Comparison of ENCODE assay signal across 8 cellular contexts in the genomic region with DNA sequence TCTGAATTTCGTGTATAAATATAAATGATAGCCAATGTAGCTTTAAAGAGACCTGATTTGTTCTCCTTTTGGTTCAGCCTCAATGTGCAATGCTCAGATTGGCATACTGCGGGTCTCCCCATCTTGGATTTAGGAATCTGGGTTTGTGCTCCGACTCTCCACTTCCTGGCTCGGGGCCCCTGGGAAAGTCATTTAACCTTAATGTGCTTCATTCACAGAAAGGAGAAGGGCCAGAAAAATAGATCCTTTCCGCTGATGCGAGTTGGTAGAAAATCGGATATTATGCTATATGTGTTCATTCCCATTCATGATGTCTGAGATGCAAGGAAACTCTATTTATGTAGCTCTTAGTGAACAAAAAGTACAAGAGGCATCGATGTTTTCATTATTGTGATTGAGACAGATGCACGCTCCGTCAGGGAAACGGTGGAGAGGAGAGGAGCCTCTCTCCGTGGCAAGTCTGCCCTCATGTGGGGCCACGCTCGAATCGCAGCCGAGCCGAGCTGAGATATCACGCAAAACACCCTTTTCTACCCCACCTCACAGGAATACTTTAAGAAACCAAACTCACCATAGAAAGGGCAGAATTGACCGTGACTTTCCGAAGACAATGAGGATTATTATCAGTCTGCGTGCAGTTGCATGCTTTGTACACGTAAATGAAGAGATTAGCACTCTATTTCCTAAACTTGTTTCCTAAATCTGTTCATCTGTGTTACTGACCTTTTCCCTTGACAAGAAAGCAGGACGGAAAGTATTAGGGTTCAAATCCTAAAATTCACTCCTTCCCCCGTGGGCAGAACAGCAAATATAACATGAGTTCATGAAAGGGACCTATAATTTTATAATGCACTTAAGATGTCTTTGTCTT.
A peak's percentile ranks its signal among the peaks of the same experiment; 100 is the strongest.
DNase-seq lines count a peak whose midpoint lies in the region; ATAC-seq, FAIRE-seq and TF ChIP-seq lines count a peak whose summit lies in the region.

No MANE protein-coding gene starts in this region.

- no peaks in the 10 kb centered on the region for H3K27me3 Mint-ChIP-seq in astrocyte (ENCODE audit: low read depth, unreplicated experiment)

- H4K20me1 ChIP-seq in astrocyte (ENCODE audit: insufficient read depth, low read length): no peaks in the 10 kb centered on the region
- no peaks in the 10 kb centered on the region for H4K20me1 ChIP-seq in smooth muscle cell (ENCODE audit: low read depth)

- TF ChIP-seq CTCF in astrocyte (IDR thresholded peaks at IDR 0.05; ENCODE audit: insufficient read depth, low read depth, low read length) (peak; percentile 65), smooth muscle cell (IDR thresholded peaks at IDR 0.05; ENCODE audit: borderline replicate concordance, insufficient read depth, poor library complexity, severe bottlenecking) (peak; percentile 62)

- no peaks in the 10 kb centered on the region for H3K79me2 ChIP-seq in astrocyte (ENCODE audit: insufficient read depth, low read length)
- no peaks in the 10 kb centered on the region for H3K79me2 ChIP-seq in smooth muscle cell (ENCODE audit: low read depth)

- H3K4me3 Mint-ChIP-seq in astrocyte (ENCODE audit: unreplicated experiment): no peak overlapping the region

- H3K4me1 Mint-ChIP-seq in astrocyte (ENCODE audit: low read depth, unreplicated experiment): peaks cover 6% of the 10 kb centered on the region

- peaks cover 6% of the 10 kb centered on the region for H3F3A ChIP-seq in smooth muscle cell (ENCODE audit: low read depth)

- H3K9me3 ChIP-seq in astrocyte (ENCODE audit: insufficient read depth, low read depth, low read length) (no peaks in the 10 kb centered on the region), iPS DF 6.9 (ENCODE audit: control insufficient read depth, insufficient read depth, low read length) (no peaks in the 10 kb centered on the region), smooth muscle cell (replicated peaks; ENCODE audit: low read depth) (no peaks in the 10 kb centered on the region)

- H3K36me3 Mint-ChIP-seq in astrocyte (ENCODE audit: low read depth, unreplicated experiment): no peaks in the 10 kb centered on the region

- H3K9ac ChIP-seq in astrocyte (ENCODE audit: low read length): peak overlapping the region; percentile 40
- peak overlapping the region; percentile 29 for H3K9ac ChIP-seq in smooth muscle cell (ENCODE audit: low read depth)

- H3K4me3 ChIP-seq in astrocyte (ENCODE audit: insufficient read depth, low read depth, low read length) (peak overlapping the region; percentile 44), iPS DF 6.9 (ENCODE audit: low read length) (no peak overlapping the region), smooth muscle cell (peak overlapping the region; percentile 47)

- H3K27me3 ChIP-seq in astrocyte (ENCODE audit: insufficient read depth, low read length) (peaks cover 10% of the 10 kb centered on the region), iPS DF 6.9 (ENCODE audit: control insufficient read depth, insufficient read depth, low read length) (no peaks in the 10 kb centered on the region), smooth muscle cell (ENCODE audit: low read depth) (no peaks in the 10 kb centered on the region)

- H3K36me3 ChIP-seq in astrocyte (ENCODE audit: insufficient read depth, low read length): no peaks in the 10 kb centered on the region
- H3K36me3 ChIP-seq in iPS DF 6.9 (ENCODE audit: control insufficient read depth, insufficient read depth, low read length): no peaks in the 10 kb centered on the region
- H3K36me3 ChIP-seq in smooth muscle cell (ENCODE audit: low read depth): no peaks in the 10 kb centered on the region

- H3K27ac Mint-ChIP-seq in astrocyte (ENCODE audit: unreplicated experiment): no peak overlapping the region

- H3K9me3 Mint-ChIP-seq in astrocyte (ENCODE audit: unreplicated experiment): no peaks in the 10 kb centered on the region

- ATAC-seq in GM19025 (IDR thresholded peaks at IDR 0.05; ENCODE audit: low read depth, unreplicated experiment): peak; percentile 77
- ATAC-seq in HG03135 (IDR thresholded peaks at IDR 0.05; ENCODE audit: unreplicated experiment): peak; percentile 87

- DNase-seq in COR-L47 (lab: John Stamatoyannopoulos, UW) (peak; percentile 57), NCI-H82 treated with DMSO at 0.1 percent for 48 hours (lab: John Stamatoyannopoulos, UW; ENCODE audit: unreplicated experiment) (peak; percentile 36), astrocyte (ENCODE audit: low read depth) (peak; percentile 0), iPS DF 6.9 (ENCODE audit: low read depth, low spot score) (peak; percentile 16), smooth muscle cell (lab: John Stamatoyannopoulos, UW; ENCODE audit: unreplicated experiment) (peak; percentile 2), NCI-H1048 (lab: John Stamatoyannopoulos, UW) (no peak)

- peak; percentile 47 for FAIRE-seq in astrocyte (lab: Jason Lieb, UNC)

- H3K4me1 ChIP-seq in astrocyte (ENCODE audit: insufficient read depth, low read length) (no peaks in the 10 kb centered on the region), iPS DF 6.9 (ENCODE audit: control insufficient read depth, insufficient read depth, low read length) (no peaks in the 10 kb centered on the region), smooth muscle cell (ENCODE audit: low read depth) (no peaks in the 10 kb centered on the region)

- H3K27ac ChIP-seq in astrocyte (ENCODE audit: low read depth, low read length) (no peak overlapping the region), iPS DF 6.9 (ENCODE audit: low read length) (no peak overlapping the region), smooth muscle cell (ENCODE audit: low read depth) (no peak overlapping the region)

- H3K4me2 ChIP-seq in astrocyte (ENCODE audit: low read length) (peak overlapping the region; percentile 86), smooth muscle cell (peak overlapping the region; percentile 96)

- no CpG with 5 or more reads among the region's 24 CpGs for WGBS in iPS DF 6.9 (ENCODE audit: insufficient coverage, insufficient read length)
- 18% methylated on average over 24 of the region's 24 CpGs for WGBS in smooth muscle cell (ENCODE audit: low lambda C conversion rate)

- H2AFZ ChIP-seq in astrocyte (ENCODE audit: low read depth, low read length) (peak overlapping the region; percentile 77), smooth muscle cell (ENCODE audit: low read depth) (peak overlapping the region; percentile 90)
